In the genomic region with DNA sequence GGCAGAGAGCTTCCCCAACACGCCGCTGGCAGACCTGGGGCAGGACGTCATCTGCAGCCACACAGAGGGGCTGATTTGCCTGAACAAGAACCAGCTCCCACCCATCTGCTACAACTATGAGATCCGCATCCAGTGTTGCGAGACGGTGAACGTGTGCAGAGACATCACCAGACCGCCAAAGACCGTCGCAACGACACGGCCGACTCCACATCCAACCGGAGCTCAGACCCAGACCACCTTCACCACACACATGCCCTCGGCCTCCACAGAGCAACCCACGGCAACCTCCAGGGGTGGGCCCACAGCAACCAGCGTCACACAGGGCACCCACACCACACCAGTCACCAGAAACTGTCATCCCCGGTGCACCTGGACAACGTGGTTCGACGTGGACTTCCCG, we compare ENCODE assay signal across 8 cellular contexts. TPM values are rescaled to one million over a fixed set of nuclear protein-coding genes. Genes with fewer than 3 reads are reported as not detected.
"Had no signal": no experiment of that assay in that cellular context is flagged by ENCODE, and none has a peak within 500 bp of the region (broad histone marks: within the 10 kb centered on the region; RNA-seq: fewer than 3 reads in every experiment).

No MANE protein-coding gene starts in this region.

RNA-seq across cellular contexts. Expression of gene MUC5AC, which starts 26.4 kb away (rescaled TPM):
- total RNA-seq: OCI-LY7, Peyer's patch, Right ventricle myocardium inferior, Right ventricle myocardium superior, RPMI7951, SJCRH30, SK-MEL-5 had no signal

RNA-seq across cellular contexts. Expression of gene MUC5B, which starts 38.7 kb away (rescaled TPM):
- total RNA-seq: Right ventricle myocardium inferior, Right ventricle myocardium superior, RPMI7951, SJCRH30, SJSA1 had no signal
